In the genomic region with DNA sequence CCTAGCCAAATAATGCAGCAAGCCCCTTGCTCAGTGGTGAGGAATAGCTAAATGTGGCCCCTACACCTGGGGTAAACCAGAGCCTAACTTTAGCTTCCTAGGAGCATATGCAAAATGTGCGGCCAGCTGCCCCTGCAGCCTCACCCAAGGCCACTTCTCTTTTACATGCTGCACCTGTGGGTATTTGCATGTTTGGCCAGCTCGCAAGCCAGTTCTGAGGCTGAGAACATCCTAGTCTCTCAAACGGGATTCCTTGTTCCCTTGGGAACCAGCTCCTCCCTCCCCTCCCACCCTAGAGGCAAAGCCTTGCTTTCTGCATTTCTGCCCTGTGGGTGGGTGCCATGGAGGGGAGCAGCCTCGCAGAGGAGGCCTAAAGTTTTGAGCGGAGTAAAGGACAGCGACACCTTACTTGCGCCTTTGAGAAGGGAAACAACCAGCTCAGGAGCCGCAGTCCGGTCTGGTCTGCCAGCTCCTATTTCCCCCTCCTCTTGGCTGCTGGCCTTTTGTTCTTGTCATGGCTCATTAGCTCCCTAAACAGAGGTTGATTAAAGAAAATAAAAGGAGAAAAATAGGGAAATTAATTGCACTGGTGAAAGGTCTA, we compare ENCODE assay signal across 9 cellular contexts.
DNase-seq lines count a peak whose midpoint lies in the region; ATAC-seq lines count a peak whose summit lies in the region.
"Had no signal": no experiment of that assay in that cellular context is flagged by ENCODE, and none has a peak within 500 bp of the region (broad histone marks: within the 10 kb centered on the region; RNA-seq: fewer than 3 reads in every experiment).

No MANE protein-coding gene starts in this region.

- H3K4me3 Mint-ChIP-seq in activated T-cell treated with anti-CD3 and anti-CD28 coated beads, Interleukin-2, amount 50 U/mL, for 4 hours: no peak overlapping the region
- no peak overlapping the region for H3K4me3 Mint-ChIP-seq in activated CD4-positive, alpha-beta T cell treated with anti-CD3 and anti-CD28 coated beads, Interleukin-2, amount 10 ng/mL, durations not matched to agents 24 days and 14 days

- H3K9me2 ChIP-seq in Karpas-422 (replicated peaks; ENCODE audit: insufficient read depth, low read length): no peaks in the 10 kb centered on the region

- peaks cover 13% of the 10 kb centered on the region; the same call in 1 of the 2 replicates for H3K79me2 ChIP-seq in Karpas-422 (ENCODE audit: low read length)

- H3K4me3 ChIP-seq in Karpas-422 (ENCODE audit: low read length) (peak overlapping the region; percentile 39; the same call in 1 of the 2 replicates), right cardiac atrium (ENCODE audit: low read length) (no peak overlapping the region)
- H3K4me3 ChIP-seq: SJSA1 had no signal

- WGBS in right cardiac atrium: 73% methylated on average over 9 of the region's 9 CpGs

- H4K20me1 ChIP-seq in Karpas-422 (ENCODE audit: insufficient read depth, low read depth, low read length): no peaks in the 10 kb centered on the region

- DNase-seq in Karpas-422: peak; percentile 99
- DNase-seq in left colon: peak; percentile 27 to 53
- DNase-seq in right cardiac atrium: no peak
- no peak for DNase-seq in activated T-cell treated with anti-CD3 and anti-CD28 coated beads, Interleukin-2, amount 50 U/mL, for 4 hours
- DNase-seq in activated CD4-positive, alpha-beta T cell treated with anti-CD3 and anti-CD28 coated beads, Interleukin-2, amount 10 ng/mL, durations not matched to agents 24 days and 14 days: no peak

- peak overlapping the region; percentile 73 for H3K4me2 ChIP-seq in Karpas-422 (ENCODE audit: low read depth, low read length, poor library complexity, severe bottlenecking)

- peaks cover 5% of the 10 kb centered on the region for H3K27me3 Mint-ChIP-seq in activated T-cell treated with anti-CD3 and anti-CD28 coated beads, Interleukin-2, amount 50 U/mL, for 4 hours (ENCODE audit: low read depth)
- H3K27me3 Mint-ChIP-seq in activated CD4-positive, alpha-beta T cell treated with anti-CD3 and anti-CD28 coated beads, Interleukin-2, amount 10 ng/mL, durations not matched to agents 24 days and 14 days: no peaks in the 10 kb centered on the region

- no peaks in the 10 kb centered on the region for H3K36me3 ChIP-seq in Karpas-422 (ENCODE audit: insufficient read depth, low read length)
- H3K36me3 ChIP-seq: SJSA1 had no signal

- peaks cover 87% of the 10 kb centered on the region for H3K4me1 ChIP-seq in Karpas-422 (ENCODE audit: low read length)
- H3K4me1 ChIP-seq in right cardiac atrium (ENCODE audit: control insufficient read depth, insufficient read depth, low read length): peaks cover 2% of the 10 kb centered on the region
- H3K4me1 ChIP-seq: SJSA1 had no signal

- H3K27me3 ChIP-seq in Karpas-422 (ENCODE audit: low read length) (no peaks in the 10 kb centered on the region), right cardiac atrium (ENCODE audit: control insufficient read depth, insufficient read depth) (no peaks in the 10 kb centered on the region)
- H3K27me3 ChIP-seq: SJSA1 had no signal

- H3K36me3 Mint-ChIP-seq in activated T-cell treated with anti-CD3 and anti-CD28 coated beads, Interleukin-2, amount 50 U/mL, for 4 hours (ENCODE audit: insufficient read depth): no peaks in the 10 kb centered on the region
- H3K36me3 Mint-ChIP-seq in activated CD4-positive, alpha-beta T cell treated with anti-CD3 and anti-CD28 coated beads, Interleukin-2, amount 10 ng/mL, durations not matched to agents 24 days and 14 days (ENCODE audit: low read depth): no peaks in the 10 kb centered on the region

- H3K9me3 Mint-ChIP-seq in activated T-cell treated with anti-CD3 and anti-CD28 coated beads, Interleukin-2, amount 50 U/mL, for 4 hours: no peaks in the 10 kb centered on the region
- no peaks in the 10 kb centered on the region for H3K9me3 Mint-ChIP-seq in activated CD4-positive, alpha-beta T cell treated with anti-CD3 and anti-CD28 coated beads, Interleukin-2, amount 10 ng/mL, durations not matched to agents 24 days and 14 days

- no peaks in the 10 kb centered on the region for H3K4me1 Mint-ChIP-seq in activated T-cell treated with anti-CD3 and anti-CD28 coated beads, Interleukin-2, amount 50 U/mL, for 4 hours (ENCODE audit: low read depth)
- no peaks in the 10 kb centered on the region for H3K4me1 Mint-ChIP-seq in activated CD4-positive, alpha-beta T cell treated with anti-CD3 and anti-CD28 coated beads, Interleukin-2, amount 10 ng/mL, durations not matched to agents 24 days and 14 days

- H3K27ac Mint-ChIP-seq in activated CD4-positive, alpha-beta T cell treated with anti-CD3 and anti-CD28 coated beads, Interleukin-2, amount 10 ng/mL, durations not matched to agents 24 days and 14 days: no peak overlapping the region

- ATAC-seq in GM18868 (IDR thresholded peaks at IDR 0.05; ENCODE audit: unreplicated experiment): peak; percentile 74
- peak; percentile 84 for ATAC-seq in HG02588 (IDR thresholded peaks at IDR 0.05; ENCODE audit: unreplicated experiment)
- peak; percentile 24 for ATAC-seq in left colon
- ATAC-seq in right cardiac atrium: no peak
- ATAC-seq in activated T-cell treated with anti-CD3 and anti-CD28 coated beads, Interleukin-2, amount 50 U/mL, for 4 hours: no peak
- ATAC-seq in activated CD4-positive, CD25-positive, alpha-beta regulatory T cell treated with anti-CD3 and anti-CD28 coated beads, Interleukin-2, amount 50 U/mL, for 24 hours: no peak

- intact Hi-C loops in left colon (cut with DNase I, micrococcal nuclease) (no loop called here), right cardiac atrium (cut with DNase I) (no loop called here)
- intact Hi-C loops in activated CD4-positive, alpha-beta T cell treated with anti-CD3 and anti-CD28 coated beads, Interleukin-2, amount 10 ng/mL, durations not matched to agents 24 days and 14 days (cut with micrococcal nuclease): no loop called here

- H3K27ac ChIP-seq in Karpas-422 (ENCODE audit: low read length): peak overlapping the region; percentile 99
- no peak overlapping the region for H3K27ac ChIP-seq in right cardiac atrium (ENCODE audit: low read length)
- H3K27ac ChIP-seq: SJSA1 had no signal

- H2AFZ ChIP-seq in Karpas-422 (ENCODE audit: low read length): no peak overlapping the region

- H3K9me3 ChIP-seq in Karpas-422 (ENCODE audit: low read length) (no peaks in the 10 kb centered on the region), right cardiac atrium (ENCODE audit: control insufficient read depth, low read length) (no peaks in the 10 kb centered on the region)
- H3K9me3 ChIP-seq: SJSA1 had no signal

- peak overlapping the region; percentile 87 for H3K9ac ChIP-seq in Karpas-422 (ENCODE audit: low read length)

Comparison
In these comparisons a context has a peak if more than half of its experiments do, and no peak if none do; other contexts are left out.
1. ATAC-seq: peak in GM18868 (single experiment), HG02588 (single experiment) and left colon (single experiment); none in right cardiac atrium (0 of 2), activated T-cell treated with anti-CD3 and anti-CD28 coated beads, Interleukin-2, amount 50 U/mL, for 4 hours (0 of 2) and activated CD4-positive, CD25-positive, alpha-beta regulatory T cell treated with anti-CD3 and anti-CD28 coated beads, Interleukin-2, amount 50 U/mL, for 24 hours (0 of 2).
2. DNase-seq: peak in Karpas-422 (single experiment) and left colon (2 of 2); none in right cardiac atrium (0 of 3), activated T-cell treated with anti-CD3 and anti-CD28 coated beads, Interleukin-2, amount 50 U/mL, for 4 hours (single experiment) and activated CD4-positive, alpha-beta T cell treated with anti-CD3 and anti-CD28 coated beads, Interleukin-2, amount 10 ng/mL, durations not matched to agents 24 days and 14 days (single experiment).